8 cellular contexts compared by ENCODE assay signal in genomic region chr19:17080441-17080803, GRCh38. TPM values are rescaled to one million over a fixed set of nuclear protein-coding genes. Genes with fewer than 3 reads are reported as not detected.
DNase-seq lines count a peak whose midpoint lies in the region; ATAC-seq and TF ChIP-seq lines count a peak whose summit lies in the region.
"Had no signal": no experiment of that assay in that cellular context is flagged by ENCODE, and none has a peak within 500 bp of the region (broad histone marks: within the 10 kb centered on the region; RNA-seq: fewer than 3 reads in every experiment).

No MANE protein-coding gene starts in this region.

- no peaks in the 10 kb centered on the region for H3K9me3 ChIP-seq in IMR-90 (ENCODE audit: control insufficient read depth, insufficient read depth, low read length)
- no peaks in the 10 kb centered on the region for H3K9me3 ChIP-seq in hepatocyte (ENCODE audit: low read depth)

- peak overlapping the region; percentile 99 for H3K4me3 Mint-ChIP-seq in activated T-helper 17 cell treated with anti-CD3 and anti-CD28 coated beads, Interleukin-2, amount 50 U/mL, for 72 hours
- peak overlapping the region; percentile 80 to 81 for H3K4me3 Mint-ChIP-seq in stimulated activated naive B cell treated with anti-CD40 and anti-IgM and Interleukin-4, amounts not matched to agents 10 μg/mL and 1 μg/mL and 100 μg/mL, for 72 hours

- H3K4me1 ChIP-seq in IMR-90 (ENCODE audit: control insufficient read depth, insufficient read depth, low read length), result peaks cover 18% of the 10 kb centered on the region
- peaks cover 9% of the 10 kb centered on the region for H3K4me1 ChIP-seq in hepatocyte (ENCODE audit: insufficient read depth)

- peaks cover 31% of the 10 kb centered on the region for H3K4me1 Mint-ChIP-seq in activated T-helper 17 cell treated with anti-CD3 and anti-CD28 coated beads, Interleukin-2, amount 50 U/mL, for 72 hours
- peaks cover 52 to 77% of the 10 kb centered on the region in 2 donors for H3K4me1 Mint-ChIP-seq in stimulated activated naive B cell treated with anti-CD40 and anti-IgM and Interleukin-4, amounts not matched to agents 10 μg/mL and 1 μg/mL and 100 μg/mL, for 72 hours

- peaks cover 52% of the 10 kb centered on the region for H3K36me3 Mint-ChIP-seq in activated T-helper 17 cell treated with anti-CD3 and anti-CD28 coated beads, Interleukin-2, amount 50 U/mL, for 72 hours (ENCODE audit: low read depth)
- peaks cover 18 to 41% of the 10 kb centered on the region in 2 donors for H3K36me3 Mint-ChIP-seq in stimulated activated naive B cell treated with anti-CD40 and anti-IgM and Interleukin-4, amounts not matched to agents 10 μg/mL and 1 μg/mL and 100 μg/mL, for 72 hours

- H3K9ac ChIP-seq in IMR-90 (ENCODE audit: low read depth, low read length), result peak overlapping the region; percentile 44

- in situ Hi-C loops in IMR-90 (cut with MboI; ENCODE audit: low sequenced_read_pairs), result no loop called here

- H3K27me3 Mint-ChIP-seq in activated T-helper 17 cell treated with anti-CD3 and anti-CD28 coated beads, Interleukin-2, amount 50 U/mL, for 72 hours, result no peaks in the 10 kb centered on the region
- no peaks in the 10 kb centered on the region for H3K27me3 Mint-ChIP-seq in stimulated activated naive B cell treated with anti-CD40 and anti-IgM and Interleukin-4, amounts not matched to agents 10 μg/mL and 1 μg/mL and 100 μg/mL, for 72 hours

- WGBS in IMR-90 (ENCODE audit: extremely low coverage in 2 of 2, insufficient read length in 1 of 2), 2 experiments, result 0% methylated on average over 1 of the region's 4 CpGs; no CpG with 5 or more reads in 1 of the 2 experiments
- WGBS in hepatocyte (ENCODE audit: low lambda C conversion rate, missing lambda C conversion rate), result 90% methylated on average over 4 of the region's 4 CpGs

- peak overlapping the region; percentile 73 for H4K91ac ChIP-seq in IMR-90 (ENCODE audit: insufficient read depth, low read depth, low read length)

- no TSS peak for BruUV-seq in IMR-90 (replicated peaks; lab: Mats Ljungman, UMichigan)

- peak overlapping the region; percentile 24; the same call in 1 of the 2 replicates for H4K5ac ChIP-seq in IMR-90 (ENCODE audit: low read depth, low read length)

- H3K18ac ChIP-seq in IMR-90 (ENCODE audit: low read depth, low read length), result peak overlapping the region; percentile 40

- no peak overlapping the region for H3K56ac ChIP-seq in IMR-90 (ENCODE audit: extremely low read depth, insufficient read depth, low read length)

- no peak for TF ChIP-seq RAD21 in IMR-90 (IDR thresholded peaks at IDR 0.05; ENCODE audit: low read length)

- peak overlapping the region; percentile 61; the same call in 1 of the 2 replicates for H3K14ac ChIP-seq in IMR-90 (replicated peaks; ENCODE audit: low read depth, low read length)

- H3K23ac ChIP-seq in IMR-90 (ENCODE audit: low read depth, low read length), result peak overlapping the region; percentile 61

- intact Hi-C loops in IMR-90 (cut with micrococcal nuclease), result loop anchor here (1.0 kb wide), 3 partner anchors 9 to 55 kb away; no protein-coding TSS in a partner anchor

- CTCF ChIA-PET in IMR-90 (lab: Yijun Ruan, JAX), result interaction anchor here (0.6 to 1.0 kb wide), 3 partner anchors 9 to 200 kb away, joined by 3 read pairs; no protein-coding TSS in a partner anchor

- ATAC-seq in IMR-90 (ENCODE audit: low read depth), result no peak
- ATAC-seq in activated T-helper 17 cell treated with anti-CD3 and anti-CD28 coated beads, Interleukin-2, amount 50 U/mL, for 72 hours (replicated peaks), result no peak
- no peak for ATAC-seq in stimulated activated naive B cell treated with anti-CD40 and anti-IgM and Interleukin-4, amounts not matched to agents 10 μg/mL and 1 μg/mL and 100 μg/mL, for 72 hours (replicated peaks)
- ATAC-seq in HG02763 (IDR thresholded peaks at IDR 0.05; ENCODE audit: unreplicated experiment), result no peak
- ATAC-seq in GM19455 (IDR thresholded peaks at IDR 0.05; ENCODE audit: unreplicated experiment), result no peak

- peak overlapping the region; percentile 79 for H2BK5ac ChIP-seq in IMR-90 (ENCODE audit: low read depth, low read length, poor library complexity, severe bottlenecking)

- H2AFZ ChIP-seq in IMR-90 (replicated peaks; ENCODE audit: low read length, poor library complexity), result peak overlapping the region; percentile 73
- no peak overlapping the region for H2AFZ ChIP-seq in hepatocyte

- peaks cover 8% of the 10 kb centered on the region; the same call in 1 of the 2 replicates for H3K36me3 ChIP-seq in IMR-90 (ENCODE audit: control insufficient read depth, insufficient read depth, low read length)
- H3K36me3 ChIP-seq in hepatocyte (replicated peaks; ENCODE audit: insufficient read depth, low read depth), result no peaks in the 10 kb centered on the region

- H3K79me2 ChIP-seq in hepatocyte, result peaks cover 87% of the 10 kb centered on the region

- no peaks in the 10 kb centered on the region for H3K9me3 Mint-ChIP-seq in activated T-helper 17 cell treated with anti-CD3 and anti-CD28 coated beads, Interleukin-2, amount 50 U/mL, for 72 hours
- no peaks in the 10 kb centered on the region for H3K9me3 Mint-ChIP-seq in stimulated activated naive B cell treated with anti-CD40 and anti-IgM and Interleukin-4, amounts not matched to agents 10 μg/mL and 1 μg/mL and 100 μg/mL, for 72 hours

- dilution Hi-C loops in IMR-90 (cut with HindIII; ENCODE audit: low sequenced_read_pairs, unreplicated experiment), result no loop called here

- peak overlapping the region; percentile 49 for H2BK120ac ChIP-seq in IMR-90 (ENCODE audit: low read depth, low read length)

- H3K27ac ChIP-seq in IMR-90 (ENCODE audit: insufficient read depth, low read length), result peak overlapping the region; percentile 75
- H3K27ac ChIP-seq in hepatocyte, result peak overlapping the region; percentile 60

- peak overlapping the region; percentile 80 for H2AK9ac ChIP-seq in IMR-90 (replicated peaks; ENCODE audit: low read depth, low read length, poor library complexity)

- POLR2A ChIA-PET in IMR-90 (lab: Charles Lee; ENCODE audit: unreplicated experiment), result no interaction called here

- peak overlapping the region; percentile 42 for H2BK20ac ChIP-seq in IMR-90 (ENCODE audit: low read depth, low read length)

- DNase-seq in IMR-90 (no peak), hepatocyte (ENCODE audit: low spot score) (no peak), SKM-1 (lab: John Stamatoyannopoulos, UW; ENCODE audit: unreplicated experiment) (no peak)
- no peak for DNase-seq in stimulated activated naive B cell treated with anti-CD40 and anti-IgM and Interleukin-4, amounts not matched to agents 10 μg/mL and 1 μg/mL and 100 μg/mL, for 72 hours
- DNase-seq: NCI-H1436 treated with DMSO at 0.1 percent for 48 hours had no signal

- H3K4ac ChIP-seq in IMR-90 (ENCODE audit: low read depth, low read length), result peak overlapping the region; percentile 87

- TF ChIP-seq CTCF in IMR-90 (conservative IDR thresholded peaks at IDR 0.05; ENCODE audit: low read depth, low read length), result no peak
- no peak for TF ChIP-seq CTCF in hepatocyte (IDR thresholded peaks at IDR 0.05; ENCODE audit: poor library complexity)

- peak overlapping the region; percentile 90 for H2AK5ac ChIP-seq in IMR-90 (ENCODE audit: low read depth, low read length)

- H4K20me1 ChIP-seq in IMR-90 (ENCODE audit: insufficient read depth, low read length), result peaks cover 72% of the 10 kb centered on the region
- peaks cover 4% of the 10 kb centered on the region for H4K20me1 ChIP-seq in hepatocyte (ENCODE audit: insufficient read depth, poor library complexity, severe bottlenecking)

- H3K4me3 ChIP-seq in IMR-90 (ENCODE audit: insufficient read depth, low read depth, low read length) (peak overlapping the region; percentile 13; the same call in 1 of the 2 replicates), hepatocyte (no peak overlapping the region)

- H3K27ac Mint-ChIP-seq in activated T-helper 17 cell treated with anti-CD3 and anti-CD28 coated beads, Interleukin-2, amount 50 U/mL, for 72 hours, result peak overlapping the region; percentile 85
- peak overlapping the region; percentile 93 for H3K27ac Mint-ChIP-seq in stimulated activated naive B cell treated with anti-CD40 and anti-IgM and Interleukin-4, amounts not matched to agents 10 μg/mL and 1 μg/mL and 100 μg/mL, for 72 hours

- H2BK15ac ChIP-seq in IMR-90 (ENCODE audit: low read depth, low read length), result peak overlapping the region; percentile 82; the same call in 2 of the 3 replicates

- peaks cover 21% of the 10 kb centered on the region for H3K9me1 ChIP-seq in IMR-90 (ENCODE audit: insufficient read depth, low read length)

- peak overlapping the region; percentile 21 to 68; a peak in 1 of 4 replicates for H4K8ac ChIP-seq in IMR-90 (ENCODE audit: low read depth in 2 of 2, low read length in 2 of 2)

- peak overlapping the region; percentile 77 for H3K4me2 ChIP-seq in IMR-90 (ENCODE audit: low read depth, low read length)
- peak overlapping the region; percentile 39 for H3K4me2 ChIP-seq in hepatocyte

- H3K9me2 ChIP-seq in hepatocyte (replicated peaks; ENCODE audit: insufficient read depth), result no peaks in the 10 kb centered on the region

- H3K27me3 ChIP-seq in IMR-90 (ENCODE audit: control insufficient read depth, insufficient read depth, low read length) (no peaks in the 10 kb centered on the region), hepatocyte (no peaks in the 10 kb centered on the region)

- TF ChIP-seq POLR2A in IMR-90 (IDR thresholded peaks at IDR 0.05; ENCODE audit: low read depth, low read length), result no peak

- H3K79me1 ChIP-seq in IMR-90 (ENCODE audit: low read depth in 1 of 2, low read length in 2 of 2), result peaks cover 9 to 33% of the 10 kb centered on the region in 2 experiments; a peak in 3 of 4 replicates

RNA-seq across cellular contexts. Expression of gene MYO9B, which starts 4.8 kb away (rescaled TPM):
- total RNA-seq in IMR-90 (2012; rRNA removed), result 59.7 and 61.8 TPM in 2 replicates
- polyA plus RNA-seq in IMR-90 (2012; rRNA removed), result 77.8 and 91.3 TPM in 2 replicates
- polyA plus RNA-seq in IMR-90 (2012; cell fraction: cytosol; rRNA removed), result 40.1 and 51.5 TPM in 2 replicates
- polyA plus RNA-seq in IMR-90 (2012; cell fraction: nucleus; rRNA removed; ENCODE audit: low replicate concordance), result 248 and 366 TPM in 2 replicates
- 100 to 1,000 TPM; 149 to 152 TPM for total RNA-seq in activated T-helper 17 cell treated with anti-CD3 and anti-CD28 coated beads, Interleukin-2, amount 50 U/mL, for 72 hours
- total RNA-seq in hepatocyte, result 29.1 and 32.4 TPM in 2 replicates
- polyA plus RNA-seq in hepatocyte, result 29.3 and 29.9 TPM in 2 replicates

RNA-seq across cellular contexts. Expression of gene HAUS8, which starts 5.2 kb away (rescaled TPM):
- total RNA-seq in IMR-90 (2012; rRNA removed), result 3.4 and 3.9 TPM in 2 replicates
- polyA plus RNA-seq in IMR-90 (2012; rRNA removed), result 12.8 and 14.2 TPM in 2 replicates
- 5.6 and 11.0 TPM in 2 replicates for polyA plus RNA-seq in IMR-90 (2012; cell fraction: cytosol; rRNA removed)
- 9.8 and 12.0 TPM in 2 replicates for polyA plus RNA-seq in IMR-90 (2012; cell fraction: nucleus; rRNA removed; ENCODE audit: low replicate concordance)
- 10 to 100 TPM; 26.0 to 35.2 TPM for total RNA-seq in activated T-helper 17 cell treated with anti-CD3 and anti-CD28 coated beads, Interleukin-2, amount 50 U/mL, for 72 hours
- total RNA-seq in hepatocyte, result 2.8 and 6.3 TPM in 2 replicates
- polyA plus RNA-seq in hepatocyte, result 5.5 and 8.5 TPM in 2 replicates

RNA-seq across cellular contexts. Expression of gene CPAMD8, which starts 53.8 kb away (rescaled TPM):
- total RNA-seq in IMR-90 (2012; rRNA removed) (0.28 and 0.36 TPM in 2 replicates), hepatocyte (9.3 and 17.6 TPM in 2 replicates)
- polyA plus RNA-seq in IMR-90 (2012; rRNA removed) (0.63 and 0.79 TPM in 2 replicates), hepatocyte (7.9 and 8.7 TPM in 2 replicates)
- 0.96 and 1.3 TPM in 2 replicates for polyA plus RNA-seq in IMR-90 (2012; cell fraction: cytosol; rRNA removed)
- 2.5 and 4.3 TPM in 2 replicates for polyA plus RNA-seq in IMR-90 (2012; cell fraction: nucleus; rRNA removed; ENCODE audit: low replicate concordance)
- 1 to 10 TPM in 1 of 2 donors, under 1 TPM in 1; 0.11 to 6.5 TPM for total RNA-seq in activated T-helper 17 cell treated with anti-CD3 and anti-CD28 coated beads, Interleukin-2, amount 50 U/mL, for 72 hours
